In genomic region chr6:109381747-109382575, GRCh38 we compare ENCODE assay signal across 1 cellular context.
TF ChIP-seq lines count a peak whose summit lies in the region.

Gene CD164, minus strand, starts transcription at chr6:109382467. Its CDS starts 89 bp downstream, at chr6:109382378.

TF ChIP-seq in K562, 482 proteins besides CTCF, POLR2A, EP300 and RAD21 (continued from another document and continues in another):
- TF ChIP-seq FOXK2 (conservative IDR thresholded peaks at IDR 0.05 in 1 of 2, IDR thresholded peaks at IDR 0.05 in 1 of 2; ENCODE audit: low read depth in 2 of 2), result peak in 1 of 2 experiments; percentile 68; a peak in 1 of 4 replicates
- peak in 1 of 2 experiments; percentile 68; a peak in 1 of 4 replicates for TF ChIP-seq HDAC1 (IDR thresholded peaks at IDR 0.05)
- TF ChIP-seq SREBF1 (IDR thresholded peaks at IDR 0.05; ENCODE audit: borderline replicate concordance, low read depth, low read length), result no peak; the same call in 1 of the 2 replicates
- no peak for TF ChIP-seq ARID3B (CRISPR knock-in tag; IDR thresholded peaks at IDR 0.05; ENCODE audit: borderline replicate concordance)
- no peak for TF ChIP-seq ZZZ3 (IDR thresholded peaks at IDR 0.05)
- TF ChIP-seq, protein P1, sequence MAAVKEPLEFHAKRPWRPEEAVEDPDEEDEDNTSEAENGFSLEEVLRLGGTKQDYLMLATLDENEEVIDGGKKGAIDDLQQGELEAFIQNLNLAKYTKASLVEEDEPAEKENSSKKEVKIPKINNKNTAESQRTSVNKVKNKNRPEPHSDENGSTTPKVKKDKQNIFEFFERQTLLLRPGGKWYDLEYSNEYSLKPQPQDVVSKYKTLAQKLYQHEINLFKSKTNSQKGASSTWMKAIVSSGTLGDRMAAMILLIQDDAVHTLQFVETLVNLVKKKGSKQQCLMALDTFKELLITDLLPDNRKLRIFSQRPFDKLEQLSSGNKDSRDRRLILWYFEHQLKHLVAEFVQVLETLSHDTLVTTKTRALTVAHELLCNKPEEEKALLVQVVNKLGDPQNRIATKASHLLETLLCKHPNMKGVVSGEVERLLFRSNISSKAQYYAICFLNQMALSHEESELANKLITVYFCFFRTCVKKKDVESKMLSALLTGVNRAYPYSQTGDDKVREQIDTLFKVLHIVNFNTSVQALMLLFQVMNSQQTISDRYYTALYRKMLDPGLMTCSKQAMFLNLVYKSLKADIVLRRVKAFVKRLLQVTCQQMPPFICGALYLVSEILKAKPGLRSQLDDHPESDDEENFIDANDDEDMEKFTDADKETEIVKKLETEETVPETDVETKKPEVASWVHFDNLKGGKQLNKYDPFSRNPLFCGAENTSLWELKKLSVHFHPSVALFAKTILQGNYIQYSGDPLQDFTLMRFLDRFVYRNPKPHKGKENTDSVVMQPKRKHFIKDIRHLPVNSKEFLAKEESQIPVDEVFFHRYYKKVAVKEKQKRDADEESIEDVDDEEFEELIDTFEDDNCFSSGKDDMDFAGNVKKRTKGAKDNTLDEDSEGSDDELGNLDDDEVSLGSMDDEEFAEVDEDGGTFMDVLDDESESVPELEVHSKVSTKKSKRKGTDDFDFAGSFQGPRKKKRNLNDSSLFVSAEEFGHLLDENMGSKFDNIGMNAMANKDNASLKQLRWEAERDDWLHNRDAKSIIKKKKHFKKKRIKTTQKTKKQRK (IDR thresholded peaks at IDR 0.05; ENCODE audit: borderline replicate concordance, low read depth, low read length), result no peak
- TF ChIP-seq ZNF584 (CRISPR knock-in tag; IDR thresholded peaks at IDR 0.05; ENCODE audit: low read depth), result no peak
- TF ChIP-seq YY1 (IDR thresholded peaks at IDR 0.05; ENCODE audit: borderline replicate concordance in 1 of 3, control insufficient read depth in 1 of 3, extremely low read depth in 1 of 3, insufficient read depth in 3 of 3, insufficient read length in 1 of 3, insufficient replicate concordance in 2 of 3, low read depth in 1 of 3, low read length in 2 of 3), result peak; percentile 72 to 95 (median 93)
- no peak for TF ChIP-seq SIRT6 (IDR thresholded peaks at IDR 0.05; ENCODE audit: low read depth, low read length)
- 0 out of 2 replicates have a peak, but pooled peaks have one; percentile 67 for TF ChIP-seq ZNF830 (CRISPR knock-in tag; IDR thresholded peaks at IDR 0.05)
- TF ChIP-seq, protein P2, sequence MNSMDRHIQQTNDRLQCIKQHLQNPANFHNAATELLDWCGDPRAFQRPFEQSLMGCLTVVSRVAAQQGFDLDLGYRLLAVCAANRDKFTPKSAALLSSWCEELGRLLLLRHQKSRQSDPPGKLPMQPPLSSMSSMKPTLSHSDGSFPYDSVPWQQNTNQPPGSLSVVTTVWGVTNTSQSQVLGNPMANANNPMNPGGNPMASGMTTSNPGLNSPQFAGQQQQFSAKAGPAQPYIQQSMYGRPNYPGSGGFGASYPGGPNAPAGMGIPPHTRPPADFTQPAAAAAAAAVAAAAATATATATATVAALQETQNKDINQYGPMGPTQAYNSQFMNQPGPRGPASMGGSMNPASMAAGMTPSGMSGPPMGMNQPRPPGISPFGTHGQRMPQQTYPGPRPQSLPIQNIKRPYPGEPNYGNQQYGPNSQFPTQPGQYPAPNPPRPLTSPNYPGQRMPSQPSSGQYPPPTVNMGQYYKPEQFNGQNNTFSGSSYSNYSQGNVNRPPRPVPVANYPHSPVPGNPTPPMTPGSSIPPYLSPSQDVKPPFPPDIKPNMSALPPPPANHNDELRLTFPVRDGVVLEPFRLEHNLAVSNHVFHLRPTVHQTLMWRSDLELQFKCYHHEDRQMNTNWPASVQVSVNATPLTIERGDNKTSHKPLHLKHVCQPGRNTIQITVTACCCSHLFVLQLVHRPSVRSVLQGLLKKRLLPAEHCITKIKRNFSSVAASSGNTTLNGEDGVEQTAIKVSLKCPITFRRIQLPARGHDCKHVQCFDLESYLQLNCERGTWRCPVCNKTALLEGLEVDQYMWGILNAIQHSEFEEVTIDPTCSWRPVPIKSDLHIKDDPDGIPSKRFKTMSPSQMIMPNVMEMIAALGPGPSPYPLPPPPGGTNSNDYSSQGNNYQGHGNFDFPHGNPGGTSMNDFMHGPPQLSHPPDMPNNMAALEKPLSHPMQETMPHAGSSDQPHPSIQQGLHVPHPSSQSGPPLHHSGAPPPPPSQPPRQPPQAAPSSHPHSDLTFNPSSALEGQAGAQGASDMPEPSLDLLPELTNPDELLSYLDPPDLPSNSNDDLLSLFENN (IDR thresholded peaks at IDR 0.05; ENCODE audit: low read depth in 2 of 2, low read length in 2 of 2), result peak in 1 of 2 experiments; percentile 61; a peak in 1 of 4 replicates
- TF ChIP-seq PRPF4 (IDR thresholded peaks at IDR 0.05; ENCODE audit: insufficient read depth, low read depth, low read length, poor library complexity, severe bottlenecking), result peak; percentile 65
- TF ChIP-seq CREM (IDR thresholded peaks at IDR 0.05; ENCODE audit: low read depth), result peak; percentile 92
- TF ChIP-seq, protein P3, sequence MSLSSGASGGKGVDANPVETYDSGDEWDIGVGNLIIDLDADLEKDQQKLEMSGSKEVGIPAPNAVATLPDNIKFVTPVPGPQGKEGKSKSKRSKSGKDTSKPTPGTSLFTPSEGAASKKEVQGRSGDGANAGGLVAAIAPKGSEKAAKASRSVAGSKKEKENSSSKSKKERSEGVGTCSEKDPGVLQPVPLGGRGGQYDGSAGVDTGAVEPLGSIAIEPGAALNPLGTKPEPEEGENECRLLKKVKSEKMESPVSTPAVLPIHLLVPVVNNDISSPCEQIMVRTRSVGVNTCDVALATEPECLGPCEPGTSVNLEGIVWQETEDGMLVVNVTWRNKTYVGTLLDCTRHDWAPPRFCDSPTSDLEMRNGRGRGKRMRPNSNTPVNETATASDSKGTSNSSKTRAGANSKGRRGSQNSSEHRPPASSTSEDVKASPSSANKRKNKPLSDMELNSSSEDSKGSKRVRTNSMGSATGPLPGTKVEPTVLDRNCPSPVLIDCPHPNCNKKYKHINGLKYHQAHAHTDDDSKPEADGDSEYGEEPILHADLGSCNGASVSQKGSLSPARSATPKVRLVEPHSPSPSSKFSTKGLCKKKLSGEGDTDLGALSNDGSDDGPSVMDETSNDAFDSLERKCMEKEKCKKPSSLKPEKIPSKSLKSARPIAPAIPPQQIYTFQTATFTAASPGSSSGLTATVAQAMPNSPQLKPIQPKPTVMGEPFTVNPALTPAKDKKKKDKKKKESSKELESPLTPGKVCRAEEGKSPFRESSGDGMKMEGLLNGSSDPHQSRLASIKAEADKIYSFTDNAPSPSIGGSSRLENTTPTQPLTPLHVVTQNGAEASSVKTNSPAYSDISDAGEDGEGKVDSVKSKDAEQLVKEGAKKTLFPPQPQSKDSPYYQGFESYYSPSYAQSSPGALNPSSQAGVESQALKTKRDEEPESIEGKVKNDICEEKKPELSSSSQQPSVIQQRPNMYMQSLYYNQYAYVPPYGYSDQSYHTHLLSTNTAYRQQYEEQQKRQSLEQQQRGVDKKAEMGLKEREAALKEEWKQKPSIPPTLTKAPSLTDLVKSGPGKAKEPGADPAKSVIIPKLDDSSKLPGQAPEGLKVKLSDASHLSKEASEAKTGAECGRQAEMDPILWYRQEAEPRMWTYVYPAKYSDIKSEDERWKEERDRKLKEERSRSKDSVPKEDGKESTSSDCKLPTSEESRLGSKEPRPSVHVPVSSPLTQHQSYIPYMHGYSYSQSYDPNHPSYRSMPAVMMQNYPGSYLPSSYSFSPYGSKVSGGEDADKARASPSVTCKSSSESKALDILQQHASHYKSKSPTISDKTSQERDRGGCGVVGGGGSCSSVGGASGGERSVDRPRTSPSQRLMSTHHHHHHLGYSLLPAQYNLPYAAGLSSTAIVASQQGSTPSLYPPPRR (CRISPR knock-in tag; IDR thresholded peaks at IDR 0.05; ENCODE audit: borderline replicate concordance), result peak; percentile 88; the same call in 1 of the 2 replicates
- TF ChIP-seq RNF2 (IDR thresholded peaks at IDR 0.05), result peak; percentile 78; the same call in 1 of the 2 replicates
- no peak for TF ChIP-seq TFAM (CRISPR knock-in tag; conservative IDR thresholded peaks at IDR 0.05)
- TF ChIP-seq, protein P4, sequence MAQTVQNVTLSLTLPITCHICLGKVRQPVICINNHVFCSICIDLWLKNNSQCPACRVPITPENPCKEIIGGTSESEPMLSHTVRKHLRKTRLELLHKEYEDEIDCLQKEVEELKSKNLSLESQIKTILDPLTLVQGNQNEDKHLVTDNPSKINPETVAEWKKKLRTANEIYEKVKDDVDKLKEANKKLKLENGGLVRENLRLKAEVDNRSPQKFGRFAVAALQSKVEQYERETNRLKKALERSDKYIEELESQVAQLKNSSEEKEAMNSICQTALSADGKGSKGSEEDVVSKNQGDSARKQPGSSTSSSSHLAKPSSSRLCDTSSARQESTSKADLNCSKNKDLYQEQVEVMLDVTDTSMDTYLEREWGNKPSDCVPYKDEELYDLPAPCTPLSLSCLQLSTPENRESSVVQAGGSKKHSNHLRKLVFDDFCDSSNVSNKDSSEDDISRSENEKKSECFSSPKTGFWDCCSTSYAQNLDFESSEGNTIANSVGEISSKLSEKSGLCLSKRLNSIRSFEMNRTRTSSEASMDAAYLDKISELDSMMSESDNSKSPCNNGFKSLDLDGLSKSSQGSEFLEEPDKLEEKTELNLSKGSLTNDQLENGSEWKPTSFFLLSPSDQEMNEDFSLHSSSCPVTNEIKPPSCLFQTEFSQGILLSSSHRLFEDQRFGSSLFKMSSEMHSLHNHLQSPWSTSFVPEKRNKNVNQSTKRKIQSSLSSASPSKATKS (CRISPR knock-in tag; IDR thresholded peaks at IDR 0.05), result no peak
- TF ChIP-seq, protein P5, sequence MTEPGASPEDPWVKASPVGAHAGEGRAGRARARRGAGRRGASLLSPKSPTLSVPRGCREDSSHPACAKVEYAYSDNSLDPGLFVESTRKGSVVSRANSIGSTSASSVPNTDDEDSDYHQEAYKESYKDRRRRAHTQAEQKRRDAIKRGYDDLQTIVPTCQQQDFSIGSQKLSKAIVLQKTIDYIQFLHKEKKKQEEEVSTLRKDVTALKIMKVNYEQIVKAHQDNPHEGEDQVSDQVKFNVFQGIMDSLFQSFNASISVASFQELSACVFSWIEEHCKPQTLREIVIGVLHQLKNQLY (CRISPR knock-in tag; conservative IDR thresholded peaks at IDR 0.05), result no peak
- no peak for TF ChIP-seq RB1 (IDR thresholded peaks at IDR 0.05; ENCODE audit: low read depth)
- peak; percentile 96 for TF ChIP-seq CXXC5 (CRISPR knock-in tag; IDR thresholded peaks at IDR 0.05)
- TF ChIP-seq, protein P6, sequence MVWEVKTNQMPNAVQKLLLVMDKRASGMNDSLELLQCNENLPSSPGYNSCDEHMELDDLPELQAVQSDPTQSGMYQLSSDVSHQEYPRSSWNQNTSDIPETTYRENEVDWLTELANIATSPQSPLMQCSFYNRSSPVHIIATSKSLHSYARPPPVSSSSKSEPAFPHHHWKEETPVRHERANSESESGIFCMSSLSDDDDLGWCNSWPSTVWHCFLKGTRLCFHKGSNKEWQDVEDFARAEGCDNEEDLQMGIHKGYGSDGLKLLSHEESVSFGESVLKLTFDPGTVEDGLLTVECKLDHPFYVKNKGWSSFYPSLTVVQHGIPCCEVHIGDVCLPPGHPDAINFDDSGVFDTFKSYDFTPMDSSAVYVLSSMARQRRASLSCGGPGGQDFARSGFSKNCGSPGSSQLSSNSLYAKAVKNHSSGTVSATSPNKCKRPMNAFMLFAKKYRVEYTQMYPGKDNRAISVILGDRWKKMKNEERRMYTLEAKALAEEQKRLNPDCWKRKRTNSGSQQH (CRISPR knock-in tag; IDR thresholded peaks at IDR 0.05), result 0 out of 2 replicates have a peak, but pooled peaks have one; percentile 53
- no peak; the same call in 1 of the 2 replicates for TF ChIP-seq NFXL1 (CRISPR knock-in tag; IDR thresholded peaks at IDR 0.05)
- no peak for TF ChIP-seq ZBTB17 (CRISPR knock-in tag; IDR thresholded peaks at IDR 0.05)
- TF ChIP-seq TARDBP (IDR thresholded peaks at IDR 0.05), result 0 out of 2 replicates have a peak, but pooled peaks have one; percentile 70
- no peak for TF ChIP-seq ADNP (tag; IDR thresholded peaks at IDR 0.05)
- no peak for TF ChIP-seq CEBPG (CRISPR knock-in tag; IDR thresholded peaks at IDR 0.05)
- TF ChIP-seq CEBPG (tag; conservative IDR thresholded peaks at IDR 0.05 in 1 of 2, IDR thresholded peaks at IDR 0.05 in 1 of 2), result no peak
- 0 out of 4 replicates have a peak, but pooled peaks of 1 of the 2 experiments have one; percentile 24 for TF ChIP-seq NONO (IDR thresholded peaks at IDR 0.05; ENCODE audit: low read depth in 2 of 2, low read length in 1 of 2)
- no peak; the same call in none of the 2 replicates for TF ChIP-seq GABPB1 (CRISPR knock-in tag; IDR thresholded peaks at IDR 0.05)
- no peak for TF ChIP-seq POLR3G (IDR thresholded peaks at IDR 0.05; ENCODE audit: extremely low read depth, insufficient read length, insufficient replicate concordance)
- peak; percentile 5; the same call in 1 of the 2 replicates for TF ChIP-seq ZNF395 (CRISPR knock-in tag; IDR thresholded peaks at IDR 0.05)
- TF ChIP-seq HMGN3 (IDR thresholded peaks at IDR 0.05; ENCODE audit: borderline replicate concordance, extremely low read depth, insufficient read length, low read depth, low read length), result peak; percentile 92
- no peak for TF ChIP-seq COPS2 (conservative IDR thresholded peaks at IDR 0.05)
- no peak for TF ChIP-seq FOS (IDR thresholded peaks at IDR 0.05; ENCODE audit: extremely low read depth, insufficient read length)
- TF ChIP-seq, protein P7, sequence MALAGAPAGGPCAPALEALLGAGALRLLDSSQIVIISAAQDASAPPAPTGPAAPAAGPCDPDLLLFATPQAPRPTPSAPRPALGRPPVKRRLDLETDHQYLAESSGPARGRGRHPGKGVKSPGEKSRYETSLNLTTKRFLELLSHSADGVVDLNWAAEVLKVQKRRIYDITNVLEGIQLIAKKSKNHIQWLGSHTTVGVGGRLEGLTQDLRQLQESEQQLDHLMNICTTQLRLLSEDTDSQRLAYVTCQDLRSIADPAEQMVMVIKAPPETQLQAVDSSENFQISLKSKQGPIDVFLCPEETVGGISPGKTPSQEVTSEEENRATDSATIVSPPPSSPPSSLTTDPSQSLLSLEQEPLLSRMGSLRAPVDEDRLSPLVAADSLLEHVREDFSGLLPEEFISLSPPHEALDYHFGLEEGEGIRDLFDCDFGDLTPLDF (CRISPR knock-in tag; IDR thresholded peaks at IDR 0.05), result no peak
- no peak for TF ChIP-seq CBX2 (IDR thresholded peaks at IDR 0.05; ENCODE audit: insufficient read depth, low read length, poor library complexity, severe bottlenecking)
- TF ChIP-seq ZEB2 (IDR thresholded peaks at IDR 0.05), result no peak
- TF ChIP-seq ZNF764 (CRISPR knock-in tag; IDR thresholded peaks at IDR 0.05; ENCODE audit: low read depth), result no peak
